Comparison of ENCODE assay signal across 13 cellular contexts in genomic region chr7:112211348-112211907, GRCh38. TPM values are rescaled to one million over a fixed set of nuclear protein-coding genes. Genes with fewer than 3 reads are reported as not detected.
DNase-seq lines count a peak whose midpoint lies in the region; ATAC-seq and TF ChIP-seq lines count a peak whose summit lies in the region.
"Had no signal": no experiment of that assay in that cellular context is flagged by ENCODE, and none has a peak within 500 bp of the region (broad histone marks: within the 10 kb centered on the region; RNA-seq: fewer than 3 reads in every experiment).

No MANE protein-coding gene starts in this region.

- peaks cover 9% of the 10 kb centered on the region for H3K36me3 Mint-ChIP-seq in CD4-positive, alpha-beta T cell (ENCODE audit: low read depth)

- peak overlapping the region; percentile 57 for H2BK5ac ChIP-seq in IMR-90 (ENCODE audit: low read depth, low read length, poor library complexity, severe bottlenecking)

- no peak for TF ChIP-seq RAD21 in IMR-90 (IDR thresholded peaks at IDR 0.05; ENCODE audit: low read length)
- TF ChIP-seq RAD21 in liver (IDR thresholded peaks at IDR 0.05): peak; percentile 59 to 60

- H2BK120ac ChIP-seq in IMR-90 (ENCODE audit: low read depth, low read length): no peak overlapping the region

- H4K20me1 ChIP-seq in IMR-90 (ENCODE audit: insufficient read depth, low read length): peaks cover 9% of the 10 kb centered on the region; the same call in 1 of the 2 replicates

- no TSS peak for BruUV-seq in IMR-90 (replicated peaks; lab: Mats Ljungman, UMichigan)

- H4K91ac ChIP-seq in IMR-90 (ENCODE audit: insufficient read depth, low read depth, low read length): no peak overlapping the region

- peaks cover 11% of the 10 kb centered on the region for H3K9me1 ChIP-seq in IMR-90 (ENCODE audit: insufficient read depth, low read length)

- H2AFZ ChIP-seq in IMR-90 (replicated peaks; ENCODE audit: low read length, poor library complexity): no peak overlapping the region

- peak overlapping the region; percentile 35; the same call in 1 of the 2 replicates for H4K5ac ChIP-seq in IMR-90 (ENCODE audit: low read depth, low read length)

- H3K27ac ChIP-seq in CD4-positive, alpha-beta T cell (ENCODE audit: low read depth, low read length): no peak overlapping the region
- H3K27ac ChIP-seq in IMR-90 (ENCODE audit: insufficient read depth, low read length): peak overlapping the region; percentile 20; the same call in 1 of the 2 replicates
- peak overlapping the region; percentile 84 to 87 for H3K27ac ChIP-seq in liver (ENCODE audit: low read depth in 1 of 2, low read length in 2 of 2)

- no peak overlapping the region for H3K23ac ChIP-seq in IMR-90 (ENCODE audit: low read depth, low read length)

- H3K9me3 Mint-ChIP-seq in CD4-positive, alpha-beta T cell: no peaks in the 10 kb centered on the region
- H3K9me3 Mint-ChIP-seq: activated CD4-positive, alpha-beta memory T cell treated with anti-CD3 and anti-CD28 coated beads, Interleukin-2, amount 10 ng/mL, durations not matched to agents 7 days and 5 days; endodermal cell had no signal

- H2AK5ac ChIP-seq in IMR-90 (ENCODE audit: low read depth, low read length): no peak overlapping the region

- no peak for TF ChIP-seq POLR2A in IMR-90 (IDR thresholded peaks at IDR 0.05; ENCODE audit: low read depth, low read length)

- H4K8ac ChIP-seq in IMR-90 (ENCODE audit: low read depth in 2 of 2, low read length in 2 of 2): no peak overlapping the region

- POLR2A ChIA-PET in CD4-positive, alpha-beta T cell (lab: Charles Lee): no interaction called here
- POLR2A ChIA-PET in IMR-90 (lab: Charles Lee; ENCODE audit: unreplicated experiment): no interaction called here

- no peak overlapping the region for H2BK20ac ChIP-seq in IMR-90 (ENCODE audit: low read depth, low read length)

- H3K4me1 Mint-ChIP-seq in CD4-positive, alpha-beta T cell (ENCODE audit: low read depth): peaks cover 57% of the 10 kb centered on the region

- H3K4me3 Mint-ChIP-seq in CD4-positive, alpha-beta T cell: peak overlapping the region; percentile 21
- H3K4me3 Mint-ChIP-seq: activated CD4-positive, alpha-beta memory T cell treated with anti-CD3 and anti-CD28 coated beads, Interleukin-2, amount 10 ng/mL, durations not matched to agents 7 days and 5 days; B cell; endodermal cell had no signal

- no peak for TF ChIP-seq CTCF in CD4-positive, alpha-beta T cell (IDR thresholded peaks at IDR 0.05)
- TF ChIP-seq CTCF in IMR-90 (conservative IDR thresholded peaks at IDR 0.05; ENCODE audit: low read depth, low read length): no peak
- no peak for TF ChIP-seq CTCF in fibroblast of mammary gland (conservative IDR thresholded peaks at IDR 0.05; ENCODE audit: control insufficient read depth, insufficient read depth, low read depth, low read length)
- TF ChIP-seq CTCF in liver (IDR thresholded peaks at IDR 0.05; ENCODE audit: low read depth, low read length, missing input control): no peak

- no peak overlapping the region for H3K56ac ChIP-seq in IMR-90 (ENCODE audit: extremely low read depth, insufficient read depth, low read length)

- ATAC-seq in CD4-positive, alpha-beta T cell (ENCODE audit: poor library complexity): no peak
- no peak for ATAC-seq in IMR-90 (ENCODE audit: low read depth)
- ATAC-seq in HG02642 (IDR thresholded peaks at IDR 0.05; ENCODE audit: poor library complexity, unreplicated experiment): no peak
- no peak for ATAC-seq in GM18868 (IDR thresholded peaks at IDR 0.05; ENCODE audit: unreplicated experiment)
- ATAC-seq in HG02852 (IDR thresholded peaks at IDR 0.05; ENCODE audit: unreplicated experiment): no peak
- ATAC-seq: stimulated activated naive CD8-positive, alpha-beta T cell treated with anti-CD3 and anti-CD28 coated beads, Interleukin-15, Interleukin-2, amounts not matched to agents 100 U/mL and 50 U/mL, for 24 hours had no signal

- peaks cover 17 to 50% of the 10 kb centered on the region in 2 experiments for H3K79me1 ChIP-seq in IMR-90 (ENCODE audit: low read depth in 1 of 2, low read length in 2 of 2)

- peaks cover 10% of the 10 kb centered on the region for H3K4me1 ChIP-seq in IMR-90 (ENCODE audit: control insufficient read depth, insufficient read depth, low read length)
- H3K4me1 ChIP-seq in liver (ENCODE audit: control insufficient read depth in 4 of 4, insufficient read depth in 4 of 4, low read length in 3 of 4): peaks cover 7 to 28% (median 15%) of the 10 kb centered on the region in 4 donors

- no peak overlapping the region; the same call in 1 of the 2 replicates for H3K14ac ChIP-seq in IMR-90 (replicated peaks; ENCODE audit: low read depth, low read length)

- intact Hi-C loops in CD4-positive, alpha-beta T cell (cut with DNase I, micrococcal nuclease): no loop called here
- intact Hi-C loops in IMR-90 (cut with micrococcal nuclease): no loop called here

- no peak overlapping the region for H3K27ac Mint-ChIP-seq in CD4-positive, alpha-beta T cell
- H3K27ac Mint-ChIP-seq: activated CD4-positive, alpha-beta memory T cell treated with anti-CD3 and anti-CD28 coated beads, Interleukin-2, amount 10 ng/mL, durations not matched to agents 7 days and 5 days; B cell; endodermal cell had no signal

- H3K36me3 ChIP-seq in IMR-90 (ENCODE audit: control insufficient read depth, insufficient read depth, low read length) (no peaks in the 10 kb centered on the region), liver (ENCODE audit: control insufficient read depth in 4 of 4, insufficient read depth in 3 of 4, low read depth in 1 of 4, low read length in 3 of 4) (no peaks in the 10 kb centered on the region)

- CTCF ChIA-PET in CD4-positive, alpha-beta T cell (lab: Charles Lee): no interaction called here
- CTCF ChIA-PET in IMR-90 (lab: Yijun Ruan, JAX): no interaction called here

- H3K4ac ChIP-seq in IMR-90 (ENCODE audit: low read depth, low read length): no peak overlapping the region

- no peaks in the 10 kb centered on the region for H3K9me3 ChIP-seq in CD4-positive, alpha-beta T cell (ENCODE audit: control insufficient read depth, low read length)
- H3K9me3 ChIP-seq in IMR-90 (ENCODE audit: control insufficient read depth, insufficient read depth, low read length): no peaks in the 10 kb centered on the region
- no peaks in the 10 kb centered on the region for H3K9me3 ChIP-seq in liver (ENCODE audit: control insufficient read depth in 4 of 4, low read length in 3 of 4)

- WGBS in IMR-90 (ENCODE audit: extremely low coverage in 2 of 2, insufficient read length in 1 of 2), 2 experiments: no CpG with 5 or more reads among the region's 1 CpG
- 23% methylated on average over 1 of the region's 1 CpG for WGBS in liver

- no peaks in the 10 kb centered on the region for H3K27me3 Mint-ChIP-seq in CD4-positive, alpha-beta T cell
- H3K27me3 Mint-ChIP-seq: activated CD4-positive, alpha-beta memory T cell treated with anti-CD3 and anti-CD28 coated beads, Interleukin-2, amount 10 ng/mL, durations not matched to agents 7 days and 5 days; B cell had no signal

- dilution Hi-C loops in IMR-90 (cut with HindIII; ENCODE audit: low sequenced_read_pairs, unreplicated experiment): no loop called here

- peak overlapping the region; percentile 72 for H3K4me2 ChIP-seq in IMR-90 (ENCODE audit: low read depth, low read length)

- H2AK9ac ChIP-seq in IMR-90 (replicated peaks; ENCODE audit: low read depth, low read length, poor library complexity): no peak overlapping the region

- H2BK15ac ChIP-seq in IMR-90 (ENCODE audit: low read depth, low read length): no peak overlapping the region

- H3K27me3 ChIP-seq in CD4-positive, alpha-beta T cell (ENCODE audit: control insufficient read depth, insufficient read depth, low read length): no peaks in the 10 kb centered on the region
- H3K27me3 ChIP-seq in IMR-90 (ENCODE audit: control insufficient read depth, insufficient read depth, low read length) (no peaks in the 10 kb centered on the region), liver (ENCODE audit: control insufficient read depth in 4 of 4, insufficient read depth in 4 of 4, low read length in 3 of 4) (no peaks in the 10 kb centered on the region)

- no peak for DNase-seq in CD4-positive, alpha-beta T cell
- DNase-seq in IMR-90 (peak; percentile 63), fibroblast of mammary gland (ENCODE audit: low read depth) (peak; percentile 68), germinal center (ENCODE audit: low spot score) (no peak)
- DNase-seq: activated CD4-positive, alpha-beta memory T cell treated with anti-CD3 and anti-CD28 coated beads, Interleukin-2, amount 10 ng/mL, durations not matched to agents 7 days and 5 days; endodermal cell; NCI-H1694 treated with DMSO at 0.1 percent for 48 hours; stimulated activated naive CD8-positive, alpha-beta T cell treated with anti-CD3 and anti-CD28 coated beads, Interleukin-15, Interleukin-2, amounts not matched to agents 100 U/mL and 50 U/mL, for 24 hours had no signal

- H3K9ac ChIP-seq in IMR-90 (ENCODE audit: low read depth, low read length) (no peak overlapping the region), liver (ENCODE audit: low read depth in 1 of 2, low read length in 2 of 2) (peak overlapping the region in 1 of 2 donors; percentile 32)

- H3K4me3 ChIP-seq in IMR-90 (ENCODE audit: insufficient read depth, low read depth, low read length) (no peak overlapping the region), fibroblast of mammary gland (ENCODE audit: control insufficient read depth, low read depth, low read length) (no peak overlapping the region), liver (ENCODE audit: low read depth in 1 of 3, low read length in 3 of 3) (no peak overlapping the region)

- in situ Hi-C loops in IMR-90 (cut with MboI; ENCODE audit: low sequenced_read_pairs): loop anchor here (25.0 kb wide), 1 partner anchor 449 kb away; no protein-coding TSS in a partner anchor

- peak overlapping the region; percentile 34; the same call in 1 of the 2 replicates for H3K18ac ChIP-seq in IMR-90 (ENCODE audit: low read depth, low read length)

TF ChIP-seq in IMR-90, 13 proteins besides CTCF, POLR2A, EP300 and RAD21 (continues in another document):
- TF ChIP-seq RCOR1 (IDR thresholded peaks at IDR 0.05; ENCODE audit: insufficient replicate concordance, low read length): no peak

TF ChIP-seq in liver, 16 proteins besides CTCF, POLR2A, EP300 and RAD21 (continues in another document):
- TF ChIP-seq FOXA1 (IDR thresholded peaks at IDR 0.05): no peak
- peak in 1 of 2 donors; percentile 16 for TF ChIP-seq GABPA (IDR thresholded peaks at IDR 0.05 in 1 of 2, conservative IDR thresholded peaks at IDR 0.05 in 1 of 2)

RNA-seq across cellular contexts. Expression of gene ZNF277, which starts 4.9 kb away (rescaled TPM):
- 10 to 100 TPM; 21.6 to 22.5 TPM for total RNA-seq in CD4-positive, alpha-beta T cell
- 21.3 and 45.0 TPM in 2 replicates for total RNA-seq in IMR-90 (2012; rRNA removed)
- 6.0 and 7.3 TPM in 2 replicates for polyA plus RNA-seq in IMR-90 (2012; rRNA removed)
- 2.5 and 3.2 TPM in 2 replicates for polyA plus RNA-seq in IMR-90 (2012; cell fraction: cytosol; rRNA removed)
- polyA plus RNA-seq in IMR-90 (2012; cell fraction: nucleus; rRNA removed; ENCODE audit: low replicate concordance): 0.51 and 4.0 TPM in 2 replicates
- 10 to 100 TPM; 16.9 to 23.5 TPM for total RNA-seq in liver
- 10 to 100 TPM in 1 of 2 donors, 1 to 10 TPM in 1; 7.8 to 12.2 TPM for polyA plus RNA-seq in liver

RNA-seq across cellular contexts. Expression of gene DOCK4, which starts 5.2 kb away (rescaled TPM):
- total RNA-seq in CD4-positive, alpha-beta T cell: under 1 TPM; 0.31 to 0.38 TPM
- 12.2 and 14.2 TPM in 2 replicates for total RNA-seq in IMR-90 (2012; rRNA removed)
- polyA plus RNA-seq in IMR-90 (2012; rRNA removed): 4.2 and 4.4 TPM in 2 replicates
- polyA plus RNA-seq in IMR-90 (2012; cell fraction: cytosol; rRNA removed): 1.8 and 2.3 TPM in 2 replicates
- 7.2 and 10.9 TPM in 2 replicates for polyA plus RNA-seq in IMR-90 (2012; cell fraction: nucleus; rRNA removed; ENCODE audit: low replicate concordance)
- 10 to 100 TPM; 16.9 to 48.9 TPM for total RNA-seq in liver
- polyA plus RNA-seq in liver: 1 to 10 TPM; 7.2 to 8.7 TPM

Comparison
In these comparisons a context has a peak if more than half of its experiments do, and no peak if none do; other contexts are left out.
1. DNase-seq: peak in IMR-90 (single experiment) and fibroblast of mammary gland (single experiment); none in CD4-positive, alpha-beta T cell (0 of 10) and germinal center (single experiment).